Comparison of ENCODE assay signal across 17 cellular contexts in genomic region chr12:49049566-49050224, GRCh38. TPM values are rescaled to one million over a fixed set of nuclear protein-coding genes. Genes with fewer than 3 reads are reported as not detected.
DNase-seq lines count a peak whose midpoint lies in the region; ATAC-seq and TF ChIP-seq lines count a peak whose summit lies in the region.
"Had no signal": no experiment of that assay in that cellular context is flagged by ENCODE, and none has a peak within 500 bp of the region (broad histone marks: within the 10 kb centered on the region; RNA-seq: fewer than 3 reads in every experiment).

No MANE protein-coding gene starts in this region.

- intact Hi-C loops in A673 (cut with micrococcal nuclease; ENCODE audit: unreplicated experiment) (no loop called here), lower lobe of right lung (cut with DNase I) (no loop called here), testis (cut with DNase I; ENCODE audit: low total_unique reads) (no loop called here)

- H3K27ac ChIP-seq in A673 (ENCODE audit: low read depth, low read length, poor library complexity, severe bottlenecking) (peak overlapping the region; percentile 59), brain microvascular endothelial cell (peak overlapping the region; percentile 26), lower lobe of right lung (no peak overlapping the region), testis (no peak overlapping the region)
- H3K27ac ChIP-seq: body of pancreas, ovary, PC-9, upper lobe of left lung had no signal

- H3K4me1 Mint-ChIP-seq in HFFc6 (ENCODE audit: low read depth) = peaks cover 23% of the 10 kb centered on the region

- H3K4me3 ChIP-seq in A673 (ENCODE audit: low read depth, low read length, poor library complexity, severe bottlenecking) = no peak overlapping the region
- no peak overlapping the region for H3K4me3 ChIP-seq in brain microvascular endothelial cell (ENCODE audit: low read depth, low read length)
- no peak overlapping the region for H3K4me3 ChIP-seq in lower lobe of right lung
- no peak overlapping the region for H3K4me3 ChIP-seq in testis
- H3K4me3 ChIP-seq: body of pancreas, HAP-1, ovary, PC-9, upper lobe of left lung had no signal

- no peaks in the 10 kb centered on the region for H3K9me3 Mint-ChIP-seq in HFFc6

- H3K36me3 ChIP-seq in A673 (ENCODE audit: insufficient read depth, low read length, poor library complexity, severe bottlenecking) = peaks cover 97% of the 10 kb centered on the region
- peaks cover 90% of the 10 kb centered on the region for H3K36me3 ChIP-seq in brain microvascular endothelial cell (replicated peaks)
- H3K36me3 ChIP-seq in lower lobe of right lung = peaks cover 100% of the 10 kb centered on the region
- no peaks in the 10 kb centered on the region for H3K36me3 ChIP-seq in testis (ENCODE audit: low read depth, missing control alignments)
- H3K36me3 ChIP-seq: ovary had no signal

- ATAC-seq in lower lobe of right lung = no peak
- ATAC-seq in stimulated activated naive CD8-positive, alpha-beta T cell treated with anti-CD3 and anti-CD28 coated beads, Interleukin-15, Interleukin-2, amounts not matched to agents 100 U/mL and 50 U/mL, for 24 hours = no peak
- ATAC-seq: body of pancreas had no signal

- TF ChIP-seq POLR2A in testis (IDR thresholded peaks at IDR 0.05) = no peak

- POLR2A ChIA-PET in A673 (lab: Charles Lee; ENCODE audit: low non-redundant PET) = no interaction called here

- H3K4me1 ChIP-seq in A673 (ENCODE audit: insufficient read depth, low read length, poor library complexity, severe bottlenecking) (peaks cover 7% of the 10 kb centered on the region), lower lobe of right lung (no peaks in the 10 kb centered on the region), testis (no peaks in the 10 kb centered on the region)
- H3K4me1 ChIP-seq: BE2C, HAP-1 had no signal

- peak overlapping the region; percentile 52; the same call in 1 of the 2 replicates for H3K4me3 Mint-ChIP-seq in HFFc6

- H3K27me3 ChIP-seq in A673 (replicated peaks; ENCODE audit: insufficient read depth, low read depth, low read length, poor library complexity) (no peaks in the 10 kb centered on the region), brain microvascular endothelial cell (replicated peaks) (no peaks in the 10 kb centered on the region), lower lobe of right lung (ENCODE audit: low read depth) (no peaks in the 10 kb centered on the region), testis (no peaks in the 10 kb centered on the region)
- H3K27me3 ChIP-seq: BE2C, body of pancreas, ovary, upper lobe of left lung had no signal

- TF ChIP-seq CTCF in A673 (conservative IDR thresholded peaks at IDR 0.05; ENCODE audit: low read depth, low read length) (no peak), HFFc6 (IDR thresholded peaks at IDR 0.05) (no peak), brain microvascular endothelial cell (IDR thresholded peaks at IDR 0.05; ENCODE audit: low read depth, low read length, missing control alignments) (no peak), lower lobe of right lung (IDR thresholded peaks at IDR 0.05) (no peak), testis (IDR thresholded peaks at IDR 0.05) (no peak)

- peaks cover 50% of the 10 kb centered on the region for H3K36me3 Mint-ChIP-seq in HFFc6 (ENCODE audit: low read depth)

- in situ Hi-C loops in brain microvascular endothelial cell (cut with HindIII; ENCODE audit: low pct_ligation_motif_present, low sequenced_read_pairs) = no loop called here

- WGBS in testis, 2 donors = 83 to 92% methylated on average over 13 to 20 of the region's 20 CpGs

- H3K27ac Mint-ChIP-seq in HFFc6 = peak overlapping the region; percentile 80

- H3K27me3 Mint-ChIP-seq in HFFc6 (ENCODE audit: insufficient read depth) = no peaks in the 10 kb centered on the region

- TSS peak; percentile 18 for BruUV-seq in A673 (replicated peaks; lab: Mats Ljungman, UMichigan)

- peak; percentile 76 for DNase-seq in A673 (ENCODE audit: low spot score)
- DNase-seq in HFFc6 = peak; percentile 47
- peak; percentile 77 for DNase-seq in brain microvascular endothelial cell
- peak; percentile 30 for DNase-seq in lower lobe of right lung
- no peak for DNase-seq in activated CD4-positive, alpha-beta T cell treated with anti-CD3 and anti-CD28 coated beads for 4 hours
- no peak for DNase-seq in NCI-H2227 (lab: John Stamatoyannopoulos, UW; ENCODE audit: unreplicated experiment)
- DNase-seq in testis = no peak
- DNase-seq in stimulated activated naive CD8-positive, alpha-beta T cell treated with anti-CD3 and anti-CD28 coated beads, Interleukin-15, Interleukin-2, amounts not matched to agents 100 U/mL and 50 U/mL, for 24 hours = no peak
- DNase-seq: BE2C, body of pancreas, DMS79 treated with DMSO at 0.1 percent for 48 hours, NCI-H1048, NCI-H446, PC-9 had no signal

- CTCF ChIA-PET in A673 (lab: Charles Lee) = interaction anchor here (1.0 kb wide), 1 partner anchor 39 kb away, joined by 3 read pairs; no protein-coding TSS in a partner anchor

- H3K9me3 ChIP-seq in A673 (ENCODE audit: low read depth, low read length, poor library complexity, severe bottlenecking) (no peaks in the 10 kb centered on the region), lower lobe of right lung (no peaks in the 10 kb centered on the region), testis (no peaks in the 10 kb centered on the region)
- H3K9me3 ChIP-seq: BE2C, body of pancreas, HAP-1, ovary, upper lobe of left lung had no signal

RNA-seq across cellular contexts. Expression of gene KMT2D, which starts 10.9 kb away (rescaled TPM):
- total RNA-seq in A673 (2021) = 121 and 138 TPM in 2 replicates
- total RNA-seq in HFFc6 (2021; fragmentation: NEBNext Ultra II Directional; extraction: Animal tissue kit (Norgen Biotek cat#: 25700)) = 10 to 100 TPM; 43.9 to 66.6 (median 48.4) TPM
- 114 TPM for total RNA-seq in lower lobe of right lung
- 100 to 1,000 TPM; 148 to 169 TPM for total RNA-seq in testis
- polyA plus RNA-seq in testis (ENCODE audit: insufficient read depth, low read depth, low replicate concordance) = 67.1 TPM

RNA-seq across cellular contexts. Expression of gene RHEBL1, which starts 20.1 kb away (rescaled TPM):
- 1.3 and 1.6 TPM in 2 replicates for total RNA-seq in A673 (2021)
- 1 to 10 TPM in 1 of 6 experiments, under 1 TPM in 5; 0.60 to 1.6 (median 0.86) TPM for total RNA-seq in HFFc6 (2021; fragmentation: NEBNext Ultra II Directional; extraction: Animal tissue kit (Norgen Biotek cat#: 25700))
- 1.5 TPM for total RNA-seq in lower lobe of right lung
- 1 to 10 TPM; 1.7 to 5.9 TPM for total RNA-seq in testis
- polyA plus RNA-seq in testis (ENCODE audit: insufficient read depth, low read depth, low replicate concordance) = 1.5 TPM
- total RNA-seq: body of pancreas had no signal

RNA-seq across cellular contexts. Expression of gene PRKAG1, which starts 31.1 kb away (rescaled TPM):
- total RNA-seq in A673 (2021) (50.7 and 59.6 TPM in 2 replicates), lower lobe of right lung (49.2 TPM), testis (10 to 100 TPM; 52.7 to 59.6 TPM)
- 10 to 100 TPM; 79.0 to 92.0 (median 83.3) TPM for total RNA-seq in HFFc6 (2021; fragmentation: NEBNext Ultra II Directional; extraction: Animal tissue kit (Norgen Biotek cat#: 25700))
- polyA plus RNA-seq in testis (ENCODE audit: insufficient read depth, low read depth, low replicate concordance) = 80.7 TPM

RNA-seq across cellular contexts. Expression of gene DHH, which starts 44.9 kb away (rescaled TPM):
- 0.22 and 0.39 TPM in 2 replicates for total RNA-seq in A673 (2021)
- total RNA-seq in HFFc6 (2021; fragmentation: NEBNext Ultra II Directional; extraction: Animal tissue kit (Norgen Biotek cat#: 25700)) = under 1 TPM in 1 of 6 experiments, not detected in 5; 0.07 TPM
- total RNA-seq in lower lobe of right lung = 1.5 TPM
- 100 to 1,000 TPM in 1 of 2 donors, 10 to 100 TPM in 1; 97.6 to 148 TPM for total RNA-seq in testis
- polyA plus RNA-seq in testis (ENCODE audit: insufficient read depth, low read depth, low replicate concordance) = 40.0 TPM
- total RNA-seq: body of pancreas had no signal

RNA-seq across cellular contexts. Expression of gene DDN, which starts 50.5 kb away (rescaled TPM):
- 2.7 and 2.9 TPM in 2 replicates for total RNA-seq in A673 (2021)
- under 1 TPM; 0.17 to 0.40 (median 0.23) TPM for total RNA-seq in HFFc6 (2021; fragmentation: NEBNext Ultra II Directional; extraction: Animal tissue kit (Norgen Biotek cat#: 25700))
- not detected for total RNA-seq in lower lobe of right lung
- under 1 TPM; 0.31 to 0.55 TPM for total RNA-seq in testis
- polyA plus RNA-seq in testis (ENCODE audit: insufficient read depth, low read depth, low replicate concordance) = 0.96 TPM

Comparison
In these comparisons a context has a peak if more than half of its experiments do, and no peak if none do; other contexts are left out.
1. DNase-seq: peak in A673 (single experiment), HFFc6 (single experiment), brain microvascular endothelial cell (single experiment) and lower lobe of right lung (single experiment); none in activated CD4-positive, alpha-beta T cell treated with anti-CD3 and anti-CD28 coated beads for 4 hours (0 of 2), NCI-H2227 (single experiment), testis (single experiment) and stimulated activated naive CD8-positive, alpha-beta T cell treated with anti-CD3 and anti-CD28 coated beads, Interleukin-15, Interleukin-2, amounts not matched to agents 100 U/mL and 50 U/mL, for 24 hours (single experiment).
2. H3K27ac ChIP-seq: peak in A673 (single experiment) and brain microvascular endothelial cell (single experiment); none in lower lobe of right lung (single experiment) and testis (0 of 2).